Comparison of ENCODE assay signal across 10 cellular contexts in the genomic region with DNA sequence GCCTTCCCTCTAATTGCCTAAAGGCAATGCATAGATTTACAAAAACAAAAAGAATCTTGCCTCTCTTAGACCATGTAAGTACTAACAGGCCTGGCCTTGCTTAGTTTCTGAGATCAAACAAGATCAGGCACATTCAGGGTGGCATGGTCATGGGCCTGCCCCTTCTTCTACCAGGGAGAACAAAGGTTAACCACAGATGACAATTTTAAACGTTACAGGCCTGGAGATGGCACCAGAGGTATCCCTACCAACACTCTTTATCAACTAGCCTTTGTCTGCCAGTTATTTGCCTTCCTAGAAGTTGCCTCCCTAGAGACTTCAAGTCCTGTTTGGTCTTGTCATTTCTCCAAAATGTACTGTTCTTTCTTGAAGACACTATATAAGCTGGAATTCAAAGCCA.
DNase-seq lines count a peak whose midpoint lies in the region; ATAC-seq and TF ChIP-seq lines count a peak whose summit lies in the region.
"Had no signal": no experiment of that assay in that cellular context is flagged by ENCODE, and none has a peak within 500 bp of the region (broad histone marks: within the 10 kb centered on the region; RNA-seq: fewer than 3 reads in every experiment).

No MANE protein-coding gene starts in this region.

- no peaks in the 10 kb centered on the region for H3K36me3 ChIP-seq in transverse colon
- no peaks in the 10 kb centered on the region for H3K36me3 ChIP-seq in WERI-Rb-1
- H3K36me3 ChIP-seq: thoracic aorta had no signal

- peak; percentile 54 for ATAC-seq in HG02588 (IDR thresholded peaks at IDR 0.05; ENCODE audit: unreplicated experiment)
- peak; percentile 60 to 78 for ATAC-seq in right cardiac atrium
- ATAC-seq in GM18517 (IDR thresholded peaks at IDR 0.05; ENCODE audit: unreplicated experiment), result no peak

- H3K4me3 ChIP-seq in right cardiac atrium (ENCODE audit: low read length) (no peak overlapping the region), transverse colon (no peak overlapping the region), WERI-Rb-1 (ENCODE audit: low read depth, low read length) (no peak overlapping the region)
- H3K4me3 ChIP-seq: thoracic aorta had no signal

- DNase-seq in COLO829 (ENCODE audit: low spot score) (peak; percentile 72), OCI-M1 (lab: John Stamatoyannopoulos, UW) (peak; percentile 11), right cardiac atrium (no peak), transverse colon (no peak), NOMO-1 treated with dmso at 0.1 percent for 144 hours (lab: John Stamatoyannopoulos, UW; ENCODE audit: unreplicated experiment) (no peak), WERI-Rb-1 (no peak)
- DNase-seq: activated B cell treated with CpG ODN at 0.5 μM for 24 hours had no signal

- TF ChIP-seq CTCF in transverse colon (IDR thresholded peaks at IDR 0.05) (peak in 1 of 5 experiments; percentile 6), WERI-Rb-1 (IDR thresholded peaks at IDR 0.05; ENCODE audit: low read depth, low read length) (no peak)

- TF ChIP-seq EP300 in transverse colon (IDR thresholded peaks at IDR 0.05; ENCODE audit: low read depth), result no peak

- H3K4me1 ChIP-seq in right cardiac atrium (ENCODE audit: control insufficient read depth, insufficient read depth, low read length) (peaks cover 3% of the 10 kb centered on the region), transverse colon (no peaks in the 10 kb centered on the region)

- in situ Hi-C loops in transverse colon (cut with MboI; ENCODE audit: low pct_ligation_motif_present in 1 of 4, low pct_unique_long_range_greater_than_20kb in 1 of 4, low sequenced_read_pairs in 3 of 4), result no loop called here

- TF ChIP-seq POLR2A in transverse colon (IDR thresholded peaks at IDR 0.05), result no peak

- 0% methylated on average over 1 of the region's 1 CpG for WGBS in right cardiac atrium
- 0 to 4% methylated on average over 1 of the region's 1 CpG for WGBS in transverse colon (ENCODE audit: low coverage in 1 of 2), 2 donors

- intact Hi-C loops in right cardiac atrium (cut with DNase I) (loop anchor here in 2 of 4 donors (10.0 kb wide), 2 partner anchors 251 to 461 kb away; partner anchors contain the start of genes DOCK4 (in 1 of the 2) and ZNF277 (in 1 of the 2)), transverse colon (cut with DNase I; ENCODE audit: low total_unique reads) (no loop called here)

- H3K27ac ChIP-seq in right cardiac atrium (ENCODE audit: low read length), result no peak overlapping the region
- H3K27ac ChIP-seq in transverse colon, result no peak overlapping the region
- H3K27ac ChIP-seq in WERI-Rb-1, result no peak overlapping the region

- H3K27me3 ChIP-seq in right cardiac atrium (ENCODE audit: control insufficient read depth, insufficient read depth) (no peaks in the 10 kb centered on the region), transverse colon (no peaks in the 10 kb centered on the region), WERI-Rb-1 (ENCODE audit: insufficient read depth, low read depth, severe bottlenecking) (no peaks in the 10 kb centered on the region)

- H3K9me3 ChIP-seq in right cardiac atrium (ENCODE audit: control insufficient read depth, low read length) (no peaks in the 10 kb centered on the region), transverse colon (no peaks in the 10 kb centered on the region), WERI-Rb-1 (ENCODE audit: severe bottlenecking) (no peaks in the 10 kb centered on the region)
- H3K9me3 ChIP-seq: thoracic aorta had no signal

Comparison
In these comparisons a context has a peak if more than half of its experiments do, and no peak if none do; other contexts are left out.
1. DNase-seq: peak in COLO829 (single experiment) and OCI-M1 (single experiment); none in right cardiac atrium (0 of 3), transverse colon (single experiment), NOMO-1 treated with dmso at 0.1 percent for 144 hours (single experiment) and WERI-Rb-1 (single experiment).